In genomic region chr17:42127414-42127813, GRCh38 we compare ENCODE assay signal across 1 cellular context.
A peak's percentile ranks its signal among the peaks of the same experiment; 100 is the strongest.
TF ChIP-seq lines count a peak whose summit lies in the region.

No MANE protein-coding gene starts in this region.

TF ChIP-seq in K562, 482 proteins besides CTCF, POLR2A, EP300 and RAD21:
- peak; percentile 70 for TF ChIP-seq ZNF121 (CRISPR knock-in tag; conservative IDR thresholded peaks at IDR 0.05)
- TF ChIP-seq DDX20 (tag; IDR thresholded peaks at IDR 0.05; ENCODE audit: low read depth), result no peak
